In genomic region chr1:202834771-202835547, GRCh38 we compare ENCODE assay signal across 14 cellular contexts. TPM values are rescaled to one million over a fixed set of nuclear protein-coding genes. Genes with fewer than 3 reads are reported as not detected.
DNase-seq lines count a peak whose midpoint lies in the region; ATAC-seq and TF ChIP-seq lines count a peak whose summit lies in the region.
"Had no signal": no experiment of that assay in that cellular context is flagged by ENCODE, and none has a peak within 500 bp of the region (broad histone marks: within the 10 kb centered on the region; RNA-seq: fewer than 3 reads in every experiment).

No MANE protein-coding gene starts in this region.

- intact Hi-C loops in CD4-positive, alpha-beta T cell (cut with DNase I, micrococcal nuclease): no loop called here
- intact Hi-C loops in PC-9 (cut with micrococcal nuclease; ENCODE audit: unreplicated experiment): no loop called here

- POLR2A ChIA-PET in CD4-positive, alpha-beta T cell (lab: Charles Lee): interaction anchor here (0.9 to 1.7 kb wide), 3 partner anchors 24 to 54 kb away, joined by 3 to 9 read pairs (median 6); partner anchors contain the start of genes PCAT6 and RABIF
- POLR2A ChIA-PET in PC-9 (lab: Charles Lee; ENCODE audit: unreplicated experiment): interaction anchor here (0.6 kb wide), 2 partner anchors 55 to 493 kb away, joined by 3 to 24 read pairs; no protein-coding TSS in a partner anchor

- no peak overlapping the region for H3K4me3 Mint-ChIP-seq in CD4-positive, alpha-beta T cell
- H3K4me3 Mint-ChIP-seq in activated naive CD8-positive, alpha-beta T cell treated with anti-CD3 and anti-CD28 coated beads for 36 hours: no peak overlapping the region
- H3K4me3 Mint-ChIP-seq in natural killer cell treated with Interleukin-12 subunit alpha and Interleukin-12 subunit beta and Interleukin-15 and Interleukin-18, amount 100 ng/mL, for 72 hours: peak overlapping the region; percentile 66
- H3K4me3 Mint-ChIP-seq in osteocyte (ENCODE audit: unreplicated experiment): no peak overlapping the region

- no peaks in the 10 kb centered on the region for H4K20me1 ChIP-seq in PC-9 (ENCODE audit: insufficient read depth)

- no peaks in the 10 kb centered on the region for H3K27me3 ChIP-seq in CD4-positive, alpha-beta T cell (ENCODE audit: control insufficient read depth, insufficient read depth, low read length)
- H3K27me3 ChIP-seq in PC-9 (ENCODE audit: insufficient read depth, low read depth) (no peaks in the 10 kb centered on the region), upper lobe of left lung (no peaks in the 10 kb centered on the region)

- no TSS peak for BruUV-seq in PC-9 (replicated peaks; lab: Mats Ljungman, UMichigan)

- peak overlapping the region; percentile 66 for H3K4me2 ChIP-seq in PC-9

- H3K9me2 ChIP-seq in PC-9 (ENCODE audit: insufficient read depth): no peaks in the 10 kb centered on the region

- peaks cover 32% of the 10 kb centered on the region for H3K4me1 Mint-ChIP-seq in CD4-positive, alpha-beta T cell (ENCODE audit: low read depth)
- H3K4me1 Mint-ChIP-seq in activated naive CD8-positive, alpha-beta T cell treated with anti-CD3 and anti-CD28 coated beads for 36 hours: peaks cover 33% of the 10 kb centered on the region
- H3K4me1 Mint-ChIP-seq in natural killer cell treated with Interleukin-12 subunit alpha and Interleukin-12 subunit beta and Interleukin-15 and Interleukin-18, amount 100 ng/mL, for 72 hours (ENCODE audit: low read depth in 2 of 2): peaks cover 43 to 58% of the 10 kb centered on the region in 2 donors
- no peaks in the 10 kb centered on the region for H3K4me1 Mint-ChIP-seq in osteocyte (ENCODE audit: unreplicated experiment)

- H3K4me3 ChIP-seq in PC-9 (no peak overlapping the region), upper lobe of left lung (no peak overlapping the region)

- no peaks in the 10 kb centered on the region for H3K36me3 Mint-ChIP-seq in CD4-positive, alpha-beta T cell (ENCODE audit: low read depth)
- no peaks in the 10 kb centered on the region for H3K36me3 Mint-ChIP-seq in activated naive CD8-positive, alpha-beta T cell treated with anti-CD3 and anti-CD28 coated beads for 36 hours
- no peaks in the 10 kb centered on the region for H3K36me3 Mint-ChIP-seq in natural killer cell treated with Interleukin-12 subunit alpha and Interleukin-12 subunit beta and Interleukin-15 and Interleukin-18, amount 100 ng/mL, for 72 hours
- no peaks in the 10 kb centered on the region for H3K36me3 Mint-ChIP-seq in osteocyte (ENCODE audit: unreplicated experiment)

- no peaks in the 10 kb centered on the region for H3K27me3 Mint-ChIP-seq in CD4-positive, alpha-beta T cell
- H3K27me3 Mint-ChIP-seq in activated naive CD8-positive, alpha-beta T cell treated with anti-CD3 and anti-CD28 coated beads for 36 hours: peaks cover 10% of the 10 kb centered on the region
- no peaks in the 10 kb centered on the region for H3K27me3 Mint-ChIP-seq in natural killer cell treated with Interleukin-12 subunit alpha and Interleukin-12 subunit beta and Interleukin-15 and Interleukin-18, amount 100 ng/mL, for 72 hours
- peaks cover 40% of the 10 kb centered on the region for H3K27me3 Mint-ChIP-seq in osteocyte (ENCODE audit: unreplicated experiment)

- TF ChIP-seq POLR2A in upper lobe of left lung (IDR thresholded peaks at IDR 0.05): no peak

- H3K79me2 ChIP-seq in PC-9 (ENCODE audit: low read depth): no peaks in the 10 kb centered on the region

- CTCF ChIA-PET in CD4-positive, alpha-beta T cell (lab: Charles Lee): interaction anchor here (0.5 to 0.6 kb wide), 2 partner anchors 186 to 1011 kb away, joined by 3 read pairs; no protein-coding TSS in a partner anchor
- CTCF ChIA-PET in PC-9 (lab: Charles Lee): no interaction called here

- no peaks in the 10 kb centered on the region for H3K9me3 ChIP-seq in CD4-positive, alpha-beta T cell (ENCODE audit: control insufficient read depth, low read length)
- H3K9me3 ChIP-seq in PC-9 (ENCODE audit: insufficient read depth, low read depth) (no peaks in the 10 kb centered on the region), upper lobe of left lung (no peaks in the 10 kb centered on the region)

- WGBS in upper lobe of left lung, 2 donors: 76 to 84% methylated on average over 7 to 10 of the region's 10 CpGs

- no peak overlapping the region for H2AFZ ChIP-seq in PC-9

- no peak for TF ChIP-seq CTCF in CD4-positive, alpha-beta T cell (IDR thresholded peaks at IDR 0.05)
- no peak for TF ChIP-seq CTCF in PC-9 (conservative IDR thresholded peaks at IDR 0.05)
- TF ChIP-seq CTCF in osteocyte (IDR thresholded peaks at IDR 0.05): no peak
- no peak for TF ChIP-seq CTCF in upper lobe of left lung (IDR thresholded peaks at IDR 0.05)

- H3K4me1 ChIP-seq in PC-9 (replicated peaks; ENCODE audit: insufficient read depth) (peaks cover 39% of the 10 kb centered on the region), upper lobe of left lung (no peaks in the 10 kb centered on the region)

- DNase-seq in CD4-positive, alpha-beta T cell: peak in 1 of 10 experiments; percentile 5
- DNase-seq in PC-9: peak in 1 of 2 experiments; percentile 14
- DNase-seq in activated naive CD8-positive, alpha-beta T cell treated with anti-CD3 and anti-CD28 coated beads for 36 hours: peak; percentile 23
- DNase-seq in natural killer cell treated with Interleukin-12 subunit alpha and Interleukin-12 subunit beta and Interleukin-15 and Interleukin-18, amount 100 ng/mL, for 72 hours (ENCODE audit: low spot score): no peak
- DNase-seq in HuH-7.5 (ENCODE audit: low spot score): no peak
- DNase-seq in osteocyte (ENCODE audit: extremely low spot score, unreplicated experiment): no peak
- DNase-seq in GM03348 (ENCODE audit: low spot score): no peak
- no peak for DNase-seq in upper lobe of left lung
- DNase-seq: C1 segment of cervical spinal cord, midbrain, NCI-H1417 treated with DMSO at 0.1 percent for 48 hours, NCI-H510A, RPMI8226 had no signal

- no peak for TF ChIP-seq EP300 in upper lobe of left lung (IDR thresholded peaks at IDR 0.05)

- H3K9me3 Mint-ChIP-seq in CD4-positive, alpha-beta T cell: no peaks in the 10 kb centered on the region
- H3K9me3 Mint-ChIP-seq in activated naive CD8-positive, alpha-beta T cell treated with anti-CD3 and anti-CD28 coated beads for 36 hours: no peaks in the 10 kb centered on the region
- no peaks in the 10 kb centered on the region for H3K9me3 Mint-ChIP-seq in natural killer cell treated with Interleukin-12 subunit alpha and Interleukin-12 subunit beta and Interleukin-15 and Interleukin-18, amount 100 ng/mL, for 72 hours
- no peaks in the 10 kb centered on the region for H3K9me3 Mint-ChIP-seq in osteocyte (ENCODE audit: unreplicated experiment)

- ATAC-seq in CD4-positive, alpha-beta T cell (ENCODE audit: poor library complexity): peak; percentile 32
- ATAC-seq in natural killer cell treated with Interleukin-12 subunit alpha and Interleukin-12 subunit beta and Interleukin-15 and Interleukin-18, amount 100 ng/mL, for 72 hours: peak; percentile 29
- ATAC-seq in upper lobe of left lung (ENCODE audit: low FRiP score in 2 of 2): no peak

- H3F3A ChIP-seq in PC-9 (ENCODE audit: insufficient read depth, low read depth): peaks cover 8% of the 10 kb centered on the region

- no peaks in the 10 kb centered on the region for H3K36me3 ChIP-seq in PC-9 (ENCODE audit: low read depth)
- no peaks in the 10 kb centered on the region for H3K36me3 ChIP-seq in upper lobe of left lung

- H3K27ac Mint-ChIP-seq in CD4-positive, alpha-beta T cell: peak overlapping the region; percentile 54
- peak overlapping the region; percentile 54 for H3K27ac Mint-ChIP-seq in activated naive CD8-positive, alpha-beta T cell treated with anti-CD3 and anti-CD28 coated beads for 36 hours
- peak overlapping the region; percentile 65 to 66 for H3K27ac Mint-ChIP-seq in natural killer cell treated with Interleukin-12 subunit alpha and Interleukin-12 subunit beta and Interleukin-15 and Interleukin-18, amount 100 ng/mL, for 72 hours
- H3K27ac Mint-ChIP-seq in osteocyte (ENCODE audit: unreplicated experiment): no peak overlapping the region

- H3K27ac ChIP-seq in CD4-positive, alpha-beta T cell (ENCODE audit: low read depth, low read length): no peak overlapping the region
- no peak overlapping the region for H3K27ac ChIP-seq in PC-9
- no peak overlapping the region for H3K27ac ChIP-seq in upper lobe of left lung

RNA-seq across cellular contexts. Expression of gene PCAT6, which starts 24.2 kb away (rescaled TPM):
- total RNA-seq in CD4-positive, alpha-beta T cell: 1 to 10 TPM in 1 of 2 experiments, under 1 TPM in 1; 0.91 to 1.3 TPM
- 1.7 and 3.6 TPM in 2 replicates for total RNA-seq in PC-9 (2021)
- under 1 TPM; 0.45 to 0.80 TPM for total RNA-seq in activated naive CD8-positive, alpha-beta T cell treated with anti-CD3 and anti-CD28 coated beads for 36 hours
- 1 to 10 TPM; 1.0 to 1.4 TPM for total RNA-seq in natural killer cell treated with Interleukin-12 subunit alpha and Interleukin-12 subunit beta and Interleukin-15 and Interleukin-18, amount 100 ng/mL, for 72 hours
- total RNA-seq in osteocyte: 3.8 and 5.2 TPM in 2 replicates
- total RNA-seq in upper lobe of left lung: 1 to 10 TPM in 3 of 6 donors, under 1 TPM in 1, not detected in 2; 0.86 to 3.8 (median 1.6) TPM
- total RNA-seq: subcutaneous adipose tissue had no signal

RNA-seq across cellular contexts. Expression of gene KDM5B, which starts 26.7 kb away (rescaled TPM):
- 10 to 100 TPM; 74.7 to 84.7 TPM for total RNA-seq in CD4-positive, alpha-beta T cell
- total RNA-seq in PC-9 (2021) (99.8 and 110 TPM in 2 replicates), osteocyte (152 and 157 TPM in 2 replicates), upper lobe of left lung (100 to 1,000 TPM in 1 of 6 donors, 10 to 100 TPM in 5; 42.2 to 102 (median 51.6) TPM)
- total RNA-seq in activated naive CD8-positive, alpha-beta T cell treated with anti-CD3 and anti-CD28 coated beads for 36 hours: 10 to 100 TPM; 18.3 to 19.3 TPM
- 100 to 1,000 TPM in 1 of 2 donors, 10 to 100 TPM in 1; 92.2 to 150 TPM for total RNA-seq in natural killer cell treated with Interleukin-12 subunit alpha and Interleukin-12 subunit beta and Interleukin-15 and Interleukin-18, amount 100 ng/mL, for 72 hours

RNA-seq across cellular contexts. Expression of gene RABIF, which starts 54.0 kb away (rescaled TPM):
- total RNA-seq in CD4-positive, alpha-beta T cell: 1 to 10 TPM; 9.1 to 9.2 TPM
- total RNA-seq in PC-9 (2021) (9.4 and 10.9 TPM in 2 replicates), osteocyte (12.2 and 13.9 TPM in 2 replicates), upper lobe of left lung (10 to 100 TPM in 2 of 6 donors, 1 to 10 TPM in 4; 2.0 to 11.7 (median 7.9) TPM)
- 1 to 10 TPM; 8.4 to 9.0 TPM for total RNA-seq in activated naive CD8-positive, alpha-beta T cell treated with anti-CD3 and anti-CD28 coated beads for 36 hours
- total RNA-seq in natural killer cell treated with Interleukin-12 subunit alpha and Interleukin-12 subunit beta and Interleukin-15 and Interleukin-18, amount 100 ng/mL, for 72 hours: 10 to 100 TPM; 16.1 to 18.5 TPM

Comparison
In these comparisons a context has a peak if more than half of its experiments do, and no peak if none do; other contexts are left out.
1. ATAC-seq: peak in CD4-positive, alpha-beta T cell (single experiment) and natural killer cell treated with Interleukin-12 subunit alpha and Interleukin-12 subunit beta and Interleukin-15 and Interleukin-18, amount 100 ng/mL, for 72 hours (2 of 2); none in upper lobe of left lung (0 of 2).